2 cellular contexts compared by ENCODE assay signal in genomic region chr6:33126101-33126714, GRCh38.
A peak's percentile ranks its signal among the peaks of the same experiment; 100 is the strongest.
TF ChIP-seq lines count a peak whose summit lies in the region.

No MANE protein-coding gene starts in this region.

TF ChIP-seq in WTC11, 78 proteins besides CTCF, POLR2A, EP300 and RAD21 (continued from another document):
- TF ChIP-seq, protein P1, sequence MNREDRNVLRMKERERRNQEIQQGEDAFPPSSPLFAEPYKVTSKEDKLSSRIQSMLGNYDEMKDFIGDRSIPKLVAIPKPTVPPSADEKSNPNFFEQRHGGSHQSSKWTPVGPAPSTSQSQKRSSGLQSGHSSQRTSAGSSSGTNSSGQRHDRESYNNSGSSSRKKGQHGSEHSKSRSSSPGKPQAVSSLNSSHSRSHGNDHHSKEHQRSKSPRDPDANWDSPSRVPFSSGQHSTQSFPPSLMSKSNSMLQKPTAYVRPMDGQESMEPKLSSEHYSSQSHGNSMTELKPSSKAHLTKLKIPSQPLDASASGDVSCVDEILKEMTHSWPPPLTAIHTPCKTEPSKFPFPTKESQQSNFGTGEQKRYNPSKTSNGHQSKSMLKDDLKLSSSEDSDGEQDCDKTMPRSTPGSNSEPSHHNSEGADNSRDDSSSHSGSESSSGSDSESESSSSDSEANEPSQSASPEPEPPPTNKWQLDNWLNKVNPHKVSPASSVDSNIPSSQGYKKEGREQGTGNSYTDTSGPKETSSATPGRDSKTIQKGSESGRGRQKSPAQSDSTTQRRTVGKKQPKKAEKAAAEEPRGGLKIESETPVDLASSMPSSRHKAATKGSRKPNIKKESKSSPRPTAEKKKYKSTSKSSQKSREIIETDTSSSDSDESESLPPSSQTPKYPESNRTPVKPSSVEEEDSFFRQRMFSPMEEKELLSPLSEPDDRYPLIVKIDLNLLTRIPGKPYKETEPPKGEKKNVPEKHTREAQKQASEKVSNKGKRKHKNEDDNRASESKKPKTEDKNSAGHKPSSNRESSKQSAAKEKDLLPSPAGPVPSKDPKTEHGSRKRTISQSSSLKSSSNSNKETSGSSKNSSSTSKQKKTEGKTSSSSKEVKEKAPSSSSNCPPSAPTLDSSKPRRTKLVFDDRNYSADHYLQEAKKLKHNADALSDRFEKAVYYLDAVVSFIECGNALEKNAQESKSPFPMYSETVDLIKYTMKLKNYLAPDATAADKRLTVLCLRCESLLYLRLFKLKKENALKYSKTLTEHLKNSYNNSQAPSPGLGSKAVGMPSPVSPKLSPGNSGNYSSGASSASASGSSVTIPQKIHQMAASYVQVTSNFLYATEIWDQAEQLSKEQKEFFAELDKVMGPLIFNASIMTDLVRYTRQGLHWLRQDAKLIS (CRISPR knock-in tag; IDR thresholded peaks at IDR 0.05; ENCODE audit: borderline replicate concordance): no peak
- TF ChIP-seq HMGA2 (CRISPR knock-in tag; IDR thresholded peaks at IDR 0.05): no peak
- TF ChIP-seq, protein P2, sequence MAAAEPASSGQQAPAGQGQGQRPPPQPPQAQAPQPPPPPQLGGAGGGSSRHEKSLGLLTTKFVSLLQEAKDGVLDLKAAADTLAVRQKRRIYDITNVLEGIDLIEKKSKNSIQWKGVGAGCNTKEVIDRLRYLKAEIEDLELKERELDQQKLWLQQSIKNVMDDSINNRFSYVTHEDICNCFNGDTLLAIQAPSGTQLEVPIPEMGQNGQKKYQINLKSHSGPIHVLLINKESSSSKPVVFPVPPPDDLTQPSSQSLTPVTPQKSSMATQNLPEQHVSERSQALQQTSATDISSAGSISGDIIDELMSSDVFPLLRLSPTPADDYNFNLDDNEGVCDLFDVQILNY (CRISPR knock-in tag; IDR thresholded peaks at IDR 0.05): no peak
- TF ChIP-seq PRRX2 (CRISPR knock-in tag; IDR thresholded peaks at IDR 0.05): no peak
- no peak for TF ChIP-seq HMGXB4 (CRISPR knock-in tag; IDR thresholded peaks at IDR 0.05)
- no peak for TF ChIP-seq CREM (CRISPR knock-in tag; IDR thresholded peaks at IDR 0.05)

TF ChIP-seq in HepG2, 621 proteins besides CTCF, POLR2A, EP300 and RAD21 (continued from another document):
- TF ChIP-seq RBFOX2 (IDR thresholded peaks at IDR 0.05; ENCODE audit: low read depth, low read length) (no peak), SSRP1 (CRISPR knock-in tag; IDR thresholded peaks at IDR 0.05) (no peak), NCOA1 (CRISPR knock-in tag; IDR thresholded peaks at IDR 0.05) (no peak), ZNF331 (CRISPR knock-in tag; IDR thresholded peaks at IDR 0.05) (0 out of 2 replicates have a peak, but pooled peaks have one; percentile 43), KLF13 (CRISPR knock-in tag; IDR thresholded peaks at IDR 0.05) (no peak), XRCC5 (optimal IDR thresholded peaks at IDR 0.05; ENCODE audit: low read length) (peak; percentile 21), ZNF260 (CRISPR knock-in tag; IDR thresholded peaks at IDR 0.05; ENCODE audit: borderline replicate concordance, low read depth) (no peak), ZZZ3 (CRISPR knock-in tag; IDR thresholded peaks at IDR 0.05; ENCODE audit: borderline replicate concordance) (no peak), ZNF562 (CRISPR knock-in tag; IDR thresholded peaks at IDR 0.05; ENCODE audit: borderline replicate concordance) (no peak), MYC (CRISPR knock-in tag; IDR thresholded peaks at IDR 0.05; ENCODE audit: borderline replicate concordance) (no peak)
- TF ChIP-seq, protein P3, sequence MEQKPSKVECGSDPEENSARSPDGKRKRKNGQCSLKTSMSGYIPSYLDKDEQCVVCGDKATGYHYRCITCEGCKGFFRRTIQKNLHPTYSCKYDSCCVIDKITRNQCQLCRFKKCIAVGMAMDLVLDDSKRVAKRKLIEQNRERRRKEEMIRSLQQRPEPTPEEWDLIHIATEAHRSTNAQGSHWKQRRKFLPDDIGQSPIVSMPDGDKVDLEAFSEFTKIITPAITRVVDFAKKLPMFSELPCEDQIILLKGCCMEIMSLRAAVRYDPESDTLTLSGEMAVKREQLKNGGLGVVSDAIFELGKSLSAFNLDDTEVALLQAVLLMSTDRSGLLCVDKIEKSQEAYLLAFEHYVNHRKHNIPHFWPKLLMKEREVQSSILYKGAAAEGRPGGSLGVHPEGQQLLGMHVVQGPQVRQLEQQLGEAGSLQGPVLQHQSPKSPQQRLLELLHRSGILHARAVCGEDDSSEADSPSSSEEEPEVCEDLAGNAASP (CRISPR knock-in tag; IDR thresholded peaks at IDR 0.05; ENCODE audit: borderline replicate concordance): no peak
- TF ChIP-seq, protein P4, sequence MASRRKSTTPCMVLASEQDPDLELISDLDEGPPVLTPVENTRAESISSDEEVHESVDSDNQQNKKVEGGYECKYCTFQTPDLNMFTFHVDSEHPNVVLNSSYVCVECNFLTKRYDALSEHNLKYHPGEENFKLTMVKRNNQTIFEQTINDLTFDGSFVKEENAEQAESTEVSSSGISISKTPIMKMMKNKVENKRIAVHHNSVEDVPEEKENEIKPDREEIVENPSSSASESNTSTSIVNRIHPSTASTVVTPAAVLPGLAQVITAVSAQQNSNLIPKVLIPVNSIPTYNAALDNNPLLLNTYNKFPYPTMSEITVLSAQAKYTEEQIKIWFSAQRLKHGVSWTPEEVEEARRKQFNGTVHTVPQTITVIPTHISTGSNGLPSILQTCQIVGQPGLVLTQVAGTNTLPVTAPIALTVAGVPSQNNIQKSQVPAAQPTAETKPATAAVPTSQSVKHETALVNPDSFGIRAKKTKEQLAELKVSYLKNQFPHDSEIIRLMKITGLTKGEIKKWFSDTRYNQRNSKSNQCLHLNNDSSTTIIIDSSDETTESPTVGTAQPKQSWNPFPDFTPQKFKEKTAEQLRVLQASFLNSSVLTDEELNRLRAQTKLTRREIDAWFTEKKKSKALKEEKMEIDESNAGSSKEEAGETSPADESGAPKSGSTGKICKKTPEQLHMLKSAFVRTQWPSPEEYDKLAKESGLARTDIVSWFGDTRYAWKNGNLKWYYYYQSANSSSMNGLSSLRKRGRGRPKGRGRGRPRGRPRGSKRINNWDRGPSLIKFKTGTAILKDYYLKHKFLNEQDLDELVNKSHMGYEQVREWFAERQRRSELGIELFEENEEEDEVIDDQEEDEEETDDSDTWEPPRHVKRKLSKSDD (CRISPR knock-in tag; IDR thresholded peaks at IDR 0.05; ENCODE audit: low read depth): no peak
- TF ChIP-seq, protein P5, sequence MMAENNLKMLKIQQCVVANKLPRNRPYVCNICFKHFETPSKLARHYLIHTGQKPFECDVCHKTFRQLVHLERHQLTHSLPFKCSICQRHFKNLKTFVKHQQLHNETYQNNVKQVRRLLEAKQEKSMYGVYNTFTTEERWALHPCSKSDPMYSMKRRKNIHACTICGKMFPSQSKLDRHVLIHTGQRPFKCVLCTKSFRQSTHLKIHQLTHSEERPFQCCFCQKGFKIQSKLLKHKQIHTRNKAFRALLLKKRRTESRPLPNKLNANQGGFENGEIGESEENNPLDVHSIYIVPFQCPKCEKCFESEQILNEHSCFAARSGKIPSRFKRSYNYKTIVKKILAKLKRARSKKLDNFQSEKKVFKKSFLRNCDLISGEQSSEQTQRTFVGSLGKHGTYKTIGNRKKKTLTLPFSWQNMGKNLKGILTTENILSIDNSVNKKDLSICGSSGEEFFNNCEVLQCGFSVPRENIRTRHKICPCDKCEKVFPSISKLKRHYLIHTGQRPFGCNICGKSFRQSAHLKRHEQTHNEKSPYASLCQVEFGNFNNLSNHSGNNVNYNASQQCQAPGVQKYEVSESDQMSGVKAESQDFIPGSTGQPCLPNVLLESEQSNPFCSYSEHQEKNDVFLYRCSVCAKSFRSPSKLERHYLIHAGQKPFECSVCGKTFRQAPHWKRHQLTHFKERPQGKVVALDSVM (CRISPR knock-in tag; IDR thresholded peaks at IDR 0.05): no peak
